ENCODE assay signal across 8 cellular contexts in the genomic region with DNA sequence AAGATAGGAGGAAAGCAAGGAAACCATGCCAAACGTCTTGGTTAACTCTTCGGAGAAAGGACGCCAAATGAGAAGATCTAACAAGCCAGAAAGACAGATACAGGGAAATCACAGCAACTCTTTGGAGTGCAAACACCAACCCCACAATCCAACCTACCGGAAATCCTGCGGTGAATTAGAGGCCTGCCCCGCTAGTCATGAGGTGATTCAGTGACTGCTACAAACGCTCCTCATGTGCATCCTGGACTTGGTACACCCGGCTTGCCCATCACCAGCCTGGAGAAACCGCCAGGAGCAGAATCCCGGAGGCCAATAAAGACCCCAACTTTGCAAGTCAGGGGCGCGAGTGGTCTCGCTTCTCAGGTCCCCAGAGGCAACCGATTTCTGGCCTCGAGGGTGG. TPM values are rescaled to one million over a fixed set of nuclear protein-coding genes. Genes with fewer than 3 reads are reported as not detected.
DNase-seq lines count a peak whose midpoint lies in the region; ATAC-seq and TF ChIP-seq lines count a peak whose summit lies in the region.
"Not testable (repeated sequence)": the region's sequence is repeated elsewhere in the genome, so short reads cannot be mapped to it uniquely, and the experiment has no call there.

No MANE protein-coding gene starts in this region.

- H3K27ac ChIP-seq in SJSA1 (0 out of 2 replicates have a peak overlapping the region, but pooled peaks have one; percentile 56), transverse colon (peak overlapping the region; percentile 77 to 85 (median 80))
- H3K27ac ChIP-seq in endodermal cell (ENCODE audit: low read depth, low read length) = not testable (repeated sequence)

- not testable (repeated sequence) for TF ChIP-seq POLR2A in transverse colon (IDR thresholded peaks at IDR 0.05)

- H3K27me3 Mint-ChIP-seq in endodermal cell (ENCODE audit: insufficient read depth); progenitor cell of endocrine pancreas: not testable (repeated sequence)

- DNase-seq in GM12864 (ENCODE audit: low read depth); SJSA1 (ENCODE audit: low read depth in 1 of 2, low spot score in 2 of 2); endodermal cell; kidney epithelial cell (ENCODE audit: low read depth); progenitor cell of endocrine pancreas (ENCODE audit: low spot score, unreplicated experiment): not testable (repeated sequence)
- DNase-seq in activated gamma-delta T cell treated with Interleukin-2 at 50 U/mL for 16 hours = peak; percentile 7
- DNase-seq in transverse colon = peak; percentile 16

- intact Hi-C loops in transverse colon (cut with DNase I; ENCODE audit: low total_unique reads) = not testable (repeated sequence)

- H3K4me3 ChIP-seq in GM12864 (ENCODE audit: low read depth, low read length) = peak overlapping the region; percentile 64
- peak overlapping the region; percentile 60 for H3K4me3 ChIP-seq in SJSA1
- peak overlapping the region; percentile 74 for H3K4me3 ChIP-seq in endodermal cell (ENCODE audit: low read length)
- H3K4me3 ChIP-seq in kidney epithelial cell (ENCODE audit: low read depth, low read length) = peak overlapping the region; percentile 56
- peak overlapping the region; percentile 56 to 82 (median 61) for H3K4me3 ChIP-seq in transverse colon

- H3K4me3 Mint-ChIP-seq in endodermal cell = peak overlapping the region; percentile 89
- H3K4me3 Mint-ChIP-seq in progenitor cell of endocrine pancreas (ENCODE audit: low read depth) = peak overlapping the region; percentile 96

- H3K4me1 ChIP-seq in SJSA1 (replicated peaks); endodermal cell (ENCODE audit: control insufficient read depth, insufficient read depth, low read length); transverse colon: not testable (repeated sequence)

- H3K4me1 Mint-ChIP-seq in endodermal cell; progenitor cell of endocrine pancreas (ENCODE audit: low read depth): not testable (repeated sequence)

- in situ Hi-C loops in transverse colon (cut with MboI; ENCODE audit: low pct_ligation_motif_present in 1 of 4, low pct_unique_long_range_greater_than_20kb in 1 of 4, low sequenced_read_pairs in 3 of 4) = not testable (repeated sequence)

- peak overlapping the region; percentile 20 for H3K9ac ChIP-seq in endodermal cell (ENCODE audit: extremely low read depth, low read length, poor library complexity, severe bottlenecking)

- not testable (repeated sequence) for H3K27me3 ChIP-seq in SJSA1 (replicated peaks); endodermal cell (ENCODE audit: control insufficient read depth, insufficient read depth, low read length, poor library complexity, severe bottlenecking); kidney epithelial cell (ENCODE audit: control insufficient read depth, insufficient read depth, low read length); transverse colon

- not testable (repeated sequence) for H3K9me3 Mint-ChIP-seq in endodermal cell; progenitor cell of endocrine pancreas (ENCODE audit: low read depth)

- H3K27ac Mint-ChIP-seq in endodermal cell, progenitor cell of endocrine pancreas: not testable (repeated sequence)

- H3K9me3 ChIP-seq in SJSA1 (replicated peaks); endodermal cell (ENCODE audit: control insufficient read depth, low read length); transverse colon: not testable (repeated sequence)

- ATAC-seq in HG03064 (IDR thresholded peaks at IDR 0.05; ENCODE audit: low read depth, unreplicated experiment) = peak; percentile 22

- not testable (repeated sequence) for H3K36me3 Mint-ChIP-seq in endodermal cell (ENCODE audit: low read depth); progenitor cell of endocrine pancreas (ENCODE audit: insufficient read depth)

- not testable (repeated sequence) for TF ChIP-seq EP300 in transverse colon (IDR thresholded peaks at IDR 0.05; ENCODE audit: low read depth)

- H3K36me3 ChIP-seq in SJSA1; endodermal cell (ENCODE audit: control insufficient read depth, insufficient read depth, low read length); kidney epithelial cell (ENCODE audit: control insufficient read depth, insufficient read depth, low read length); transverse colon: not testable (repeated sequence)

- not testable (repeated sequence) for TF ChIP-seq CTCF in GM12864 (IDR thresholded peaks at IDR 0.05; ENCODE audit: low read depth, low read length, missing control alignments); endodermal cell (conservative IDR thresholded peaks at IDR 0.05); kidney epithelial cell (IDR thresholded peaks at IDR 0.05; ENCODE audit: insufficient read depth, low read length, poor library complexity, severe bottlenecking); progenitor cell of endocrine pancreas (IDR thresholded peaks at IDR 0.05; ENCODE audit: unreplicated experiment); transverse colon (IDR thresholded peaks at IDR 0.05)

- 0% methylated on average over 4 of the region's 15 CpGs; no CpG with 5 or more reads in 1 of the 2 experiments for WGBS in endodermal cell (ENCODE audit: insufficient coverage in 1 of 2, insufficient read length in 1 of 2), 2 experiments
- 0% methylated on average over 6 of the region's 15 CpGs; no CpG with 5 or more reads in 1 of the 2 donors for WGBS in transverse colon (ENCODE audit: low coverage in 1 of 2), 2 donors

RNA-seq across cellular contexts. Expression of gene NBPF15, which starts 0.8 kb away (rescaled TPM):
- total RNA-seq in SJSA1 (2014; rRNA removed; shearing (Covaris generic)) = 24.6 and 30.1 TPM in 2 replicates
- total RNA-seq in endodermal cell (10 to 100 TPM; 60.2 to 98.0 TPM), kidney epithelial cell (31.6 and 33.8 TPM in 2 replicates), progenitor cell of endocrine pancreas (70.1 and 74.7 TPM in 2 replicates), transverse colon (10 to 100 TPM; 10.8 to 32.0 (median 16.5) TPM)
- 42.5 TPM for polyA plus RNA-seq in endodermal cell (2013, experiment 1 of 2)
- polyA plus RNA-seq in endodermal cell (2013, experiment 2 of 2) = 46.4 TPM
